In the genomic region with DNA sequence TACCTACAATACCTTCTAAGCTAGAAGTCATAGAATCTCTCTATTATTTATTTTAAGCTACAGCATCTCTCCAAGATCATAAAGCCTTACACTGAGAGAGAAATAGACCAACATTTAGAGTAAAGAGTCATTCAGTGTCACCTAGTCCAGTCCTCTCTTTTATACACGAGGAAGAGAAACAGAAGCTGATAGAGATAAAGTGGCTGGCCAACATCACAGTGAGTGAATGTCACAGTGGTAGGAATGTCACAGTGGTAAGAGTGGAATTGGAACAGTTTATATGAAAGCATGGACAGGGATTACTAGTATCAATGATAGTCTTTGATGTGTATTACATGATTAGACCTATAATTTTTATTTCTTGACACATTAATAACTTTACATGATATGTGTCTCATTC, we compare ENCODE assay signal across 6 cellular contexts.
A peak's percentile ranks its signal among the peaks of the same experiment; 100 is the strongest.
DNase-seq lines count a peak whose midpoint lies in the region; ATAC-seq and TF ChIP-seq lines count a peak whose summit lies in the region.
"Not testable (repeated sequence)": the region's sequence is repeated elsewhere in the genome, so short reads cannot be mapped to it uniquely, and the experiment has no call there.

No MANE protein-coding gene starts in this region.

- TF ChIP-seq POLR2A in heart left ventricle (IDR thresholded peaks at IDR 0.05), result not testable (repeated sequence)

- not testable (repeated sequence) for H3K27ac ChIP-seq in heart left ventricle; heart right ventricle; right cardiac atrium (ENCODE audit: low read length)

- not testable (repeated sequence) for H3K36me3 ChIP-seq in heart left ventricle, heart right ventricle

- not testable (repeated sequence) for H3K4me1 ChIP-seq in heart left ventricle; heart right ventricle; right cardiac atrium (ENCODE audit: control insufficient read depth, insufficient read depth, low read length)

- not testable (repeated sequence) for H3K27me3 ChIP-seq in heart left ventricle; heart right ventricle; right cardiac atrium (ENCODE audit: control insufficient read depth, insufficient read depth)

- H3K9me3 ChIP-seq in heart left ventricle; heart right ventricle; right cardiac atrium (ENCODE audit: control insufficient read depth, low read length): not testable (repeated sequence)

- ATAC-seq in Right ventricle myocardium inferior (peak; percentile 81), Right ventricle myocardium superior (ENCODE audit: poor library complexity) (peak; percentile 86), heart left ventricle (peak; percentile 81 to 91 (median 85)), heart right ventricle (peak in 6 of 8 donors; percentile 52 to 95 (median 81)), left ventricle myocardium superior (peak; percentile 94), right cardiac atrium (peak; percentile 34 to 51)

- not testable (repeated sequence) for DNase-seq in Right ventricle myocardium inferior (ENCODE audit: missing footprints); Right ventricle myocardium superior; heart left ventricle; heart right ventricle; left ventricle myocardium superior; right cardiac atrium

- intact Hi-C loops in Right ventricle myocardium inferior (cut with DNase I); Right ventricle myocardium superior (cut with DNase I); heart left ventricle (cut with DNase I); heart right ventricle (cut with DNase I); left ventricle myocardium superior (cut with micrococcal nuclease); right cardiac atrium (cut with DNase I): not testable (repeated sequence)

- TF ChIP-seq CTCF in heart left ventricle (IDR thresholded peaks at IDR 0.05); heart right ventricle (IDR thresholded peaks at IDR 0.05): not testable (repeated sequence)

- H3K4me3 ChIP-seq in heart left ventricle; heart right ventricle; right cardiac atrium (ENCODE audit: low read length): not testable (repeated sequence)

- 11% methylated on average over 1 of the region's 1 CpG; no CpG with 5 or more reads in 3 of the 4 donors for WGBS in heart left ventricle, 4 donors
- WGBS in heart right ventricle, 2 donors, result 56% methylated on average over 1 of the region's 1 CpG; no CpG with 5 or more reads in 1 of the 2 donors
- 31% methylated on average over 1 of the region's 1 CpG for WGBS in right cardiac atrium

Comparison
In these comparisons a context has a peak if more than half of its experiments do, and no peak if none do; other contexts are left out.
1. ATAC-seq: peak in every context shown above with its lines; median percentile 94 in left ventricle myocardium superior; 86 in Right ventricle myocardium superior; 85 in heart left ventricle; 81 in Right ventricle myocardium inferior; 81 in heart right ventricle; 42 in right cardiac atrium.